Comparison of ENCODE assay signal across 10 cellular contexts in the genomic region with DNA sequence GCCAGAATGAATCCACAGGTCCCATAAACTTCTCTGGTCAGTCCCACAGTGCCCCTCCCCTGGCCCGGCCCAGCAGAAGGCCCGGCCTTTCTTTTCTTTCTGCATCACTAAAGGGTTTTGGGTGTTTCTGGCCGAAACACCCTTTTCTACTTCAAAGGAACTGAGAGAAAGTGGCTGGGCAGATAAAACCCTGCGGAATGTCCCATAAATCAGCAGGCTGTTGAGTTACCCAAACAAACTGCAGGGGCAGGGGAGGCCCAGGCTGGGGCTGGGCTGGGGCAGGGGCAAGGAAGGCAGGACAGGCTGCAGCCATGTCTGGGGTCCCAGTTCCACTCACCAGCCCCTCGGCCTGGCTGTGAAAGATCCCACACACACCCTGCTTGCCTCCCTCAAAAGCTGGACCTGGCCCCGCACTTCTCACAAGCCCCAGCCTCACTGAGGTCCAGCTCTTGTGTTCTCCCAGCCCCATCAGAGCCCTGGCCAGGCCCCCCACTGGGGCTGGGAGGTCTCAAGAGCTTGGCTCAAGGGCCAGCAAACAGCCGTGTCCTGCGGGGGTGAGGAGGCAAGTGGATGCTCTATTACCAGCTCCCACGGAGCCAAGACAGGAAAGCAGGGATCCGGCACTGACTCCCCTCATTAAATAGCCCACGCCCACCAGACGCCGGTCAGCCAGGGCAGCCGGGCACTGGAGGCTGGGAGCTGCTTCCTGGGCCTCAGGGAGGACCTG. TPM values are rescaled to one million over a fixed set of nuclear protein-coding genes. Genes with fewer than 3 reads are reported as not detected.
A peak's percentile ranks its signal among the peaks of the same experiment; 100 is the strongest.
DNase-seq lines count a peak whose midpoint lies in the region; ATAC-seq and TF ChIP-seq lines count a peak whose summit lies in the region.
"Had no signal": no experiment of that assay in that cellular context is flagged by ENCODE, and none has a peak within 500 bp of the region (broad histone marks: within the 10 kb centered on the region; RNA-seq: fewer than 3 reads in every experiment).

No MANE protein-coding gene starts in this region.

- no peaks in the 10 kb centered on the region for H3K36me3 Mint-ChIP-seq in naive thymus-derived CD4-positive, alpha-beta T cell

- H3K9ac ChIP-seq in iPS-20b (ENCODE audit: low read depth, low read length) = peak overlapping the region; percentile 37; the same call in 1 of the 2 replicates
- no peak overlapping the region for H3K9ac ChIP-seq in smooth muscle cell (ENCODE audit: low read depth)

- intact Hi-C loops in body of pancreas (cut with DNase I) = no loop called here
- intact Hi-C loops in naive thymus-derived CD4-positive, alpha-beta T cell (cut with micrococcal nuclease) = no loop called here

- no peak overlapping the region for H2AFZ ChIP-seq in smooth muscle cell (ENCODE audit: low read depth)

- no peak for ATAC-seq in body of pancreas
- ATAC-seq in naive thymus-derived CD4-positive, alpha-beta T cell = no peak

- H3K9me3 ChIP-seq in iPS-20b (ENCODE audit: insufficient read depth, low read depth, low read length) (no peaks in the 10 kb centered on the region), smooth muscle cell (replicated peaks; ENCODE audit: low read depth) (no peaks in the 10 kb centered on the region), body of pancreas (no peaks in the 10 kb centered on the region)
- no peaks in the 10 kb centered on the region for H3K9me3 ChIP-seq in naive thymus-derived CD4-positive, alpha-beta T cell (ENCODE audit: control insufficient read depth in 2 of 3, low read length in 3 of 3)

- peak overlapping the region; percentile 74 for H3K4me2 ChIP-seq in smooth muscle cell

- POLR2A ChIA-PET in HEK293T (lab: Yijun Ruan, JAX) = interaction anchor here (1.0 kb wide), 1 partner anchor 80 kb away, joined by 3 read pairs; no protein-coding TSS in a partner anchor
- POLR2A ChIA-PET in naive thymus-derived CD4-positive, alpha-beta T cell (lab: Charles Lee) = no interaction called here

- CTCF ChIA-PET in HEK293T (lab: Yijun Ruan, JAX) = interaction anchor here (0.5 to 1.9 kb wide), 6 partner anchors 49 to 424 kb away, joined by 3 to 7 read pairs (median 4); no protein-coding TSS in a partner anchor
- CTCF ChIA-PET in naive thymus-derived CD4-positive, alpha-beta T cell (lab: Charles Lee) = interaction anchor here (1.1 to 1.4 kb wide), 2 partner anchors 106 to 161 kb away, joined by 3 to 4 read pairs; a partner anchor contains a TSS

- peaks cover 5% of the 10 kb centered on the region for H3F3A ChIP-seq in smooth muscle cell (ENCODE audit: low read depth)

- TF ChIP-seq POLR2A in body of pancreas (IDR thresholded peaks at IDR 0.05) = no peak

- H3K4me1 Mint-ChIP-seq in naive thymus-derived CD4-positive, alpha-beta T cell = peaks cover 5 to 23% (median 15%) of the 10 kb centered on the region in 7 donors

- H3K4me3 Mint-ChIP-seq in naive thymus-derived CD4-positive, alpha-beta T cell = no peak overlapping the region
- H3K4me3 Mint-ChIP-seq: central memory CD8-positive, alpha-beta T cell had no signal

- H3K27ac ChIP-seq in iPS-20b (ENCODE audit: low read length) (peak overlapping the region; percentile 62), smooth muscle cell (ENCODE audit: low read depth) (peak overlapping the region; percentile 33), body of pancreas (peak overlapping the region in 1 of 4 donors; percentile 12)
- no peak overlapping the region for H3K27ac ChIP-seq in naive thymus-derived CD4-positive, alpha-beta T cell (ENCODE audit: low read depth, low read length)

- H3K36me3 ChIP-seq in iPS-20b (ENCODE audit: insufficient read depth, low read depth, low read length) = no peaks in the 10 kb centered on the region
- H3K36me3 ChIP-seq in smooth muscle cell (ENCODE audit: low read depth) = no peaks in the 10 kb centered on the region
- no peaks in the 10 kb centered on the region for H3K36me3 ChIP-seq in body of pancreas (replicated peaks in 1 of 2; ENCODE audit: insufficient read depth in 1 of 2, low read depth in 2 of 2)
- no peaks in the 10 kb centered on the region for H3K36me3 ChIP-seq in naive thymus-derived CD4-positive, alpha-beta T cell (ENCODE audit: control insufficient read depth in 2 of 3, insufficient read depth in 3 of 3, low read length in 3 of 3)

- H3K27ac Mint-ChIP-seq in naive thymus-derived CD4-positive, alpha-beta T cell = no peak overlapping the region

- no peaks in the 10 kb centered on the region for H3K27me3 Mint-ChIP-seq in naive thymus-derived CD4-positive, alpha-beta T cell
- H3K27me3 Mint-ChIP-seq: central memory CD8-positive, alpha-beta T cell had no signal

- peaks cover 0 to 1% (median 0%) of the 10 kb centered on the region in 11 donors for H3K9me3 Mint-ChIP-seq in naive thymus-derived CD4-positive, alpha-beta T cell
- H3K9me3 Mint-ChIP-seq: central memory CD8-positive, alpha-beta T cell had no signal

- peak; percentile 41 for DNase-seq in HEK293T (ENCODE audit: extremely low spot score)
- peak; percentile 85 for DNase-seq in astrocyte of the hippocampus (ENCODE audit: low read depth, low spot score)
- DNase-seq in smooth muscle cell (lab: John Stamatoyannopoulos, UW; ENCODE audit: unreplicated experiment) = no peak
- no peak for DNase-seq in body of pancreas
- DNase-seq in NCI-H524 (lab: John Stamatoyannopoulos, UW) = no peak
- DNase-seq in naive thymus-derived CD4-positive, alpha-beta T cell = no peak
- no peak for DNase-seq in NCI-H526 (lab: John Stamatoyannopoulos, UW)
- DNase-seq: midbrain had no signal

- no peak for TF ChIP-seq CTCF in smooth muscle cell (IDR thresholded peaks at IDR 0.05; ENCODE audit: borderline replicate concordance, insufficient read depth, poor library complexity, severe bottlenecking)
- TF ChIP-seq CTCF in body of pancreas (IDR thresholded peaks at IDR 0.05) = no peak

- H3K4me1 ChIP-seq in iPS-20b (ENCODE audit: insufficient read depth, low read length) (peaks cover 22% of the 10 kb centered on the region; the same call in 1 of the 2 replicates), smooth muscle cell (ENCODE audit: low read depth) (peaks cover 38% of the 10 kb centered on the region), body of pancreas (peaks cover 31% of the 10 kb centered on the region)
- H3K4me1 ChIP-seq in naive thymus-derived CD4-positive, alpha-beta T cell (ENCODE audit: control insufficient read depth in 2 of 2, insufficient read depth in 2 of 2, low read length in 2 of 2) = peaks cover 0 to 23% of the 10 kb centered on the region in 2 donors

- 14% methylated on average over 13 of the region's 14 CpGs for WGBS in smooth muscle cell (ENCODE audit: low lambda C conversion rate)
- WGBS in body of pancreas, 2 donors = 59 to 69% methylated on average over 13 of the region's 14 CpGs

- H3K79me2 ChIP-seq in smooth muscle cell (ENCODE audit: low read depth) = no peaks in the 10 kb centered on the region

- H3K27me3 ChIP-seq in iPS-20b (ENCODE audit: insufficient read depth, low read length) (no peaks in the 10 kb centered on the region), smooth muscle cell (ENCODE audit: low read depth) (no peaks in the 10 kb centered on the region), body of pancreas (no peaks in the 10 kb centered on the region)
- no peaks in the 10 kb centered on the region for H3K27me3 ChIP-seq in naive thymus-derived CD4-positive, alpha-beta T cell (ENCODE audit: control insufficient read depth in 2 of 2, insufficient read depth in 2 of 2, low read length in 2 of 2)

- H4K20me1 ChIP-seq in smooth muscle cell (ENCODE audit: low read depth) = peaks cover 6% of the 10 kb centered on the region

- peak overlapping the region; percentile 38; the same call in 1 of the 2 replicates for H3K4me3 ChIP-seq in iPS-20b (ENCODE audit: low read length)
- no peak overlapping the region for H3K4me3 ChIP-seq in smooth muscle cell
- H3K4me3 ChIP-seq in body of pancreas = no peak overlapping the region
- H3K4me3 ChIP-seq in naive thymus-derived CD4-positive, alpha-beta T cell (ENCODE audit: low read length) = no peak overlapping the region

TF ChIP-seq in HEK293T, 16 proteins besides CTCF, POLR2A, EP300 and RAD21:
- TF ChIP-seq, protein P1, sequence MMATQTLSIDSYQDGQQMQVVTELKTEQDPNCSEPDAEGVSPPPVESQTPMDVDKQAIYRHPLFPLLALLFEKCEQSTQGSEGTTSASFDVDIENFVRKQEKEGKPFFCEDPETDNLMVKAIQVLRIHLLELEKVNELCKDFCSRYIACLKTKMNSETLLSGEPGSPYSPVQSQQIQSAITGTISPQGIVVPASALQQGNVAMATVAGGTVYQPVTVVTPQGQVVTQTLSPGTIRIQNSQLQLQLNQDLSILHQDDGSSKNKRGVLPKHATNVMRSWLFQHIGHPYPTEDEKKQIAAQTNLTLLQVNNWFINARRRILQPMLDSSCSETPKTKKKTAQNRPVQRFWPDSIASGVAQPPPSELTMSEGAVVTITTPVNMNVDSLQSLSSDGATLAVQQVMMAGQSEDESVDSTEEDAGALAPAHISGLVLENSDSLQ (IDR thresholded peaks at IDR 0.05) = peak; percentile 60; the same call in 1 of the 2 replicates
- TF ChIP-seq ZNF384 (IDR thresholded peaks at IDR 0.05) (no peak), HDGF (IDR thresholded peaks at IDR 0.05; ENCODE audit: borderline replicate concordance) (no peak), L3MBTL2 (conservative IDR thresholded peaks at IDR 0.05) (no peak)

RNA-seq across cellular contexts. Expression of a gene that starts 41.9 kb away (rescaled TPM):
- total RNA-seq in smooth muscle cell (32.9 and 45.0 TPM in 2 replicates), body of pancreas (1 to 10 TPM; 5.3 to 9.6 TPM)
- 14.6 and 22.7 TPM in 2 replicates for polyA plus RNA-seq in smooth muscle cell
- total RNA-seq in naive thymus-derived CD4-positive, alpha-beta T cell = 100 to 1,000 TPM in 2 of 5 experiments, 10 to 100 TPM in 3; 68.4 to 139 (median 81.9) TPM
- polyA plus RNA-seq in naive thymus-derived CD4-positive, alpha-beta T cell = 10 to 100 TPM; 16.5 to 19.8 TPM

RNA-seq across cellular contexts. Expression of a gene that starts 42.4 kb away (rescaled TPM):
- total RNA-seq in smooth muscle cell (74.9 and 78.2 TPM in 2 replicates), body of pancreas (10 to 100 TPM; 34.6 to 39.4 TPM)
- polyA plus RNA-seq in smooth muscle cell = 41.5 and 49.2 TPM in 2 replicates
- 10 to 100 TPM; 42.7 to 59.4 (median 53.5) TPM for total RNA-seq in naive thymus-derived CD4-positive, alpha-beta T cell
- 10 to 100 TPM; 32.2 to 47.4 TPM for polyA plus RNA-seq in naive thymus-derived CD4-positive, alpha-beta T cell

Comparison
In these comparisons a context has a peak if more than half of its experiments do, and no peak if none do; other contexts are left out.
1. DNase-seq: peak in HEK293T (single experiment) and astrocyte of the hippocampus (single experiment); none in smooth muscle cell (single experiment), body of pancreas (0 of 4), NCI-H524 (0 of 2), naive thymus-derived CD4-positive, alpha-beta T cell (0 of 9) and NCI-H526 (0 of 2).